26 cellular contexts compared by ENCODE assay signal in genomic region chr13:61463027-61463426, GRCh38. TPM values are rescaled to one million over a fixed set of nuclear protein-coding genes. Genes with fewer than 3 reads are reported as not detected.
DNase-seq lines count a peak whose midpoint lies in the region; ATAC-seq, FAIRE-seq and TF ChIP-seq lines count a peak whose summit lies in the region.
"Had no signal": no experiment of that assay in that cellular context is flagged by ENCODE, and none has a peak within 500 bp of the region (broad histone marks: within the 10 kb centered on the region; RNA-seq: fewer than 3 reads in every experiment).

No MANE protein-coding gene starts in this region.

- no peak for TF ChIP-seq POLR2A in H1 (IDR thresholded peaks at IDR 0.05; ENCODE audit: control extremely low read depth in 1 of 2, low read depth in 2 of 2, low read length in 2 of 2)

- ATAC-seq in GM19035 (IDR thresholded peaks at IDR 0.05; ENCODE audit: unreplicated experiment): no peak
- no peak for ATAC-seq in right cardiac atrium
- ATAC-seq: activated CD8-positive, alpha-beta T cell treated with anti-CD3 and anti-CD28 coated beads, Interleukin-2, amount 10 ng/mL, durations not matched to agents 7 days and 5 days; K562; naive thymus-derived CD8-positive, alpha-beta T cell; stimulated activated naive CD8-positive, alpha-beta T cell treated with anti-CD3 and anti-CD28 coated beads, Interleukin-15, Interleukin-2, amounts not matched to agents 100 U/mL and 50 U/mL, for 24 hours; T-cell had no signal

- no peaks in the 10 kb centered on the region for H3K23me2 ChIP-seq in H1 (ENCODE audit: low read depth, low read length)

- no peak overlapping the region for H2BK120ac ChIP-seq in H1 (replicated peaks; ENCODE audit: low read depth, low read length)

- no peak overlapping the region for H4K5ac ChIP-seq in H1 (ENCODE audit: insufficient read length, low read depth, low read length)

- H3K9ac ChIP-seq in H1 (replicated peaks in 1 of 4; ENCODE audit: extremely low read depth in 1 of 4, low read depth in 3 of 4, low read length in 3 of 4): no peak overlapping the region

- no peaks in the 10 kb centered on the region for H3K79me2 ChIP-seq in H1 (ENCODE audit: control insufficient read depth in 1 of 2, insufficient read depth in 2 of 2, low read length in 2 of 2)

- H2BK20ac ChIP-seq in H1 (ENCODE audit: low read length): no peak overlapping the region

- H2BK5ac ChIP-seq in H1 (ENCODE audit: low read depth, low read length): no peak overlapping the region

- H3K4me2 ChIP-seq in H1 (ENCODE audit: insufficient read depth in 1 of 2, low read depth in 2 of 2, low read length in 2 of 2): no peak overlapping the region

- H2BK12ac ChIP-seq in H1 (ENCODE audit: low read depth, low read length): no peak overlapping the region

- no peaks in the 10 kb centered on the region for H3K36me3 ChIP-seq in H1 (ENCODE audit: control insufficient read depth in 2 of 4, insufficient read depth in 4 of 4, low read length in 3 of 4)
- H3K36me3 ChIP-seq: left ventricle myocardium inferior, MG63, ovary, Peyer's patch, sigmoid colon, SJCRH30, thoracic aorta had no signal

- no peak for FAIRE-seq in H1 (lab: Jason Lieb, UNC)
- FAIRE-seq: K562 had no signal

- no peaks in the 10 kb centered on the region for H4K20me1 ChIP-seq in H1 (replicated peaks in 1 of 2; ENCODE audit: control insufficient read depth in 1 of 2, insufficient read depth in 2 of 2, low read length in 2 of 2)

- H4K8ac ChIP-seq in H1 (ENCODE audit: extremely low read depth, insufficient read depth, low read length): no peak overlapping the region

- POLR2A ChIA-PET in H1 (lab: Charles Lee; ENCODE audit: partially characterized antibody): no interaction called here

- TF ChIP-seq EP300 in H1 (IDR thresholded peaks at IDR 0.05; ENCODE audit: borderline replicate concordance in 1 of 2, low read depth in 2 of 2, low read length in 2 of 2): no peak

- no peak overlapping the region for H3K18ac ChIP-seq in H1 (ENCODE audit: extremely low read depth, low read length)

- peak in 2 of 3 experiments; percentile 50 to 84 for DNase-seq in NCI-H1417 (lab: John Stamatoyannopoulos, UW)
- DNase-seq in NCI-H510A treated with DMSO at 0.1 percent for 48 hours (lab: John Stamatoyannopoulos, UW): peak; percentile 25
- no peak for DNase-seq in H1 (ENCODE audit: low read depth in 1 of 2, low spot score in 2 of 2)
- peak; percentile 26 for DNase-seq in renal cortical epithelial cell (ENCODE audit: low read depth)
- no peak for DNase-seq in foreskin fibroblast
- DNase-seq in right cardiac atrium: no peak
- DNase-seq: activated CD8-positive, alpha-beta T cell treated with anti-CD3 and anti-CD28 coated beads, Interleukin-2, amount 10 ng/mL, durations not matched to agents 7 days and 5 days; activated gamma-delta T cell; CD4-positive, CD25-positive, alpha-beta regulatory T cell; GOT3; left ventricle myocardium inferior; MG63; naive thymus-derived CD8-positive, alpha-beta T cell; NCI-H1694; NCI-H2227 treated with DMSO at 0.1 percent for 48 hours; ovary; Peyer's patch; sigmoid colon; SJCRH30; stimulated activated naive CD8-positive, alpha-beta T cell treated with anti-CD3 and anti-CD28 coated beads, Interleukin-15, Interleukin-2, amounts not matched to agents 100 U/mL and 50 U/mL, for 24 hours; T-cell had no signal

- TF ChIP-seq RAD21 in H1 (IDR thresholded peaks at IDR 0.05 in 1 of 2, conservative IDR thresholded peaks at IDR 0.05 in 1 of 2; ENCODE audit: low read depth in 2 of 2, low read length in 2 of 2): no peak

- H3K4me3 ChIP-seq in H1 (ENCODE audit: extremely low read depth in 1 of 4, insufficient read depth in 2 of 4, low read depth in 3 of 4, low read length in 4 of 4) (no peak overlapping the region), foreskin fibroblast (ENCODE audit: low read depth in 1 of 2, low read length in 2 of 2) (no peak overlapping the region), right cardiac atrium (ENCODE audit: low read length) (no peak overlapping the region)
- H3K4me3 ChIP-seq: K562, left ventricle myocardium inferior, MG63, ovary, Peyer's patch, sigmoid colon, SJCRH30, thoracic aorta had no signal

- no peak overlapping the region for H2AK5ac ChIP-seq in H1 (ENCODE audit: low read depth, low read length)

- H3K27me3 ChIP-seq in H1 (replicated peaks in 1 of 4; ENCODE audit: control insufficient read depth in 3 of 4, extremely low read depth in 1 of 4, insufficient read depth in 3 of 4, low read length in 3 of 4): no peaks in the 10 kb centered on the region
- H3K27me3 ChIP-seq in right cardiac atrium (ENCODE audit: control insufficient read depth, insufficient read depth): no peaks in the 10 kb centered on the region
- H3K27me3 ChIP-seq: MG63, ovary, Peyer's patch, sigmoid colon, SJCRH30 had no signal

- WGBS in H1 (ENCODE audit: extremely low coverage in 1 of 2, insufficient coverage in 1 of 2, insufficient read length in 1 of 2, insufficient replicate concordance in 2 of 2, low coverage in 1 of 2, low lambda C conversion rate in 2 of 2, missing lambda C conversion rate in 1 of 2), 2 experiments: 78% methylated on average over 1 of the region's 1 CpG; no CpG with 5 or more reads in 1 of the 2 experiments
- WGBS in right cardiac atrium: 74% methylated on average over 1 of the region's 1 CpG

- no peak overlapping the region for H3K23ac ChIP-seq in H1 (ENCODE audit: insufficient read length)

- no peaks in the 10 kb centered on the region for H3K79me1 ChIP-seq in H1 (ENCODE audit: low read depth, low read length)

- H3K4me1 ChIP-seq in H1 (replicated peaks in 1 of 4; ENCODE audit: control insufficient read depth in 3 of 4, insufficient read depth in 4 of 4, low read length in 3 of 4) (no peaks in the 10 kb centered on the region), right cardiac atrium (ENCODE audit: control insufficient read depth, insufficient read depth, low read length) (no peaks in the 10 kb centered on the region)
- H3K4me1 ChIP-seq: left ventricle myocardium inferior, Peyer's patch, sigmoid colon, SJCRH30 had no signal

- H3K27ac ChIP-seq in H1 (ENCODE audit: low read depth, low read length) (no peak overlapping the region), right cardiac atrium (ENCODE audit: low read length) (no peak overlapping the region)
- H3K27ac ChIP-seq: epithelial cell of prostate, left ventricle myocardium inferior, ovary, Peyer's patch, sigmoid colon, SJCRH30, thoracic aorta had no signal

- no peak overlapping the region for H2BK15ac ChIP-seq in H1 (ENCODE audit: low read length)

- H2AFZ ChIP-seq in H1 (ENCODE audit: low read length): 0 out of 2 replicates have a peak overlapping the region, but pooled peaks have one; percentile 83

- TF ChIP-seq CTCF in H1 (IDR thresholded peaks at IDR 0.05; ENCODE audit: control extremely low read depth in 1 of 3, insufficient read depth in 1 of 3, low read depth in 1 of 3, low read length in 3 of 3) (no peak), foreskin fibroblast (IDR thresholded peaks at IDR 0.05; ENCODE audit: low read depth, low read length) (no peak)

- no peak overlapping the region for H4K91ac ChIP-seq in H1 (replicated peaks; ENCODE audit: insufficient read length, low read length)

- intact Hi-C loops in right cardiac atrium (cut with DNase I): no loop called here

- no peak overlapping the region for H3K56ac ChIP-seq in H1 (replicated peaks; ENCODE audit: insufficient read length, low read depth, low read length)

- no peaks in the 10 kb centered on the region for H3K9me3 ChIP-seq in H1 (ENCODE audit: insufficient read depth in 2 of 2, low read depth in 1 of 2, low read length in 1 of 2)
- no peaks in the 10 kb centered on the region for H3K9me3 ChIP-seq in right cardiac atrium (ENCODE audit: control insufficient read depth, low read length)
- H3K9me3 ChIP-seq: left ventricle myocardium inferior, MG63, ovary, Peyer's patch, sigmoid colon, SJCRH30, thoracic aorta had no signal

- no peak overlapping the region for H3K14ac ChIP-seq in H1 (ENCODE audit: insufficient read length)

- CTCF ChIA-PET in H1 (lab: Charles Lee; ENCODE audit: partially characterized antibody): interaction anchor here (1.8 kb wide), 1 partner anchor 51 kb away, joined by 6 read pairs; no protein-coding TSS in a partner anchor

- no peak overlapping the region for H3K4ac ChIP-seq in H1 (replicated peaks; ENCODE audit: insufficient read length, low read depth, low read length)

TF ChIP-seq in H1, 55 proteins besides CTCF, POLR2A, EP300 and RAD21 (continues in another document):
- TF ChIP-seq BRCA1 (IDR thresholded peaks at IDR 0.05; ENCODE audit: low read depth, low read length) (no peak), BCL11A (IDR thresholded peaks at IDR 0.05; ENCODE audit: low read depth in 2 of 2, low read length in 2 of 2) (no peak), JUND (IDR thresholded peaks at IDR 0.05; ENCODE audit: low read length) (no peak), TCF12 (IDR thresholded peaks at IDR 0.05; ENCODE audit: low read depth, low read length) (no peak), ATF2 (IDR thresholded peaks at IDR 0.05; ENCODE audit: low read length) (no peak), SIRT6 (IDR thresholded peaks at IDR 0.05; ENCODE audit: low read length) (no peak), KDM5A (IDR thresholded peaks at IDR 0.05; ENCODE audit: low read length) (no peak), SP4 (IDR thresholded peaks at IDR 0.05; ENCODE audit: low read length) (no peak), YY1 (IDR thresholded peaks at IDR 0.05; ENCODE audit: low read depth, low read length) (no peak)

RNA-seq across cellular contexts. Expression of gene PCDH20, which starts 47.4 kb away (rescaled TPM):
- total RNA-seq in H1 (2021; fragmentation: NEBNext Ultra II Directional; extraction: Animal tissue kit (Norgen Biotek cat#: 25700)): 2.2 and 2.6 TPM in 2 replicates
- 0.52 and 0.65 TPM in 2 replicates for polyA plus RNA-seq in H1 (2011; rRNA removed)
- 0.58 TPM for polyA plus RNA-seq in H1 (2011; cell fraction: cytosol; rRNA removed)
- 0.51 TPM for polyA plus RNA-seq in H1 (2011; cell fraction: nucleus; rRNA removed)
- 0.67 to 0.99 TPM (median 0.82 TPM) in 4 replicates for polyA plus RNA-seq in H1 (2012, experiment 1 of 2)
- 0.05 TPM for polyA plus RNA-seq in H1 (2012, experiment 2 of 2)
- polyA plus RNA-seq in H1 (2013, experiment 1 of 2): 3.6 TPM
- 3.2 TPM for polyA plus RNA-seq in H1 (2013, experiment 2 of 2)
- polyA minus RNA-seq in H1 (2011; rRNA and poly(A)+ RNA removed): 2.3 and 3.0 TPM in 2 replicates
- 1.2 TPM for polyA minus RNA-seq in H1 (2011; cell fraction: cytosol; rRNA and poly(A)+ RNA removed)
- polyA minus RNA-seq in H1 (2011; cell fraction: nucleus; rRNA and poly(A)+ RNA removed): 2.2 TPM
- total RNA-seq in renal cortical epithelial cell: 19.1 and 46.4 TPM in 2 replicates
- total RNA-seq in right cardiac atrium: 10 to 100 TPM in 1 of 4 donors, 1 to 10 TPM in 3; 4.5 to 45.3 (median 7.3) TPM
- 5.2 TPM for polyA plus RNA-seq in right cardiac atrium
- total RNA-seq: activated CD8-positive, alpha-beta T cell treated with anti-CD3 and anti-CD28 coated beads, Interleukin-2, amount 10 ng/mL, durations not matched to agents 7 days and 5 days; CD4-positive, CD25-positive, alpha-beta regulatory T cell; G401; K562; naive thymus-derived CD8-positive, alpha-beta T cell; T-cell had no signal
- polyA plus RNA-seq: K562; naive thymus-derived CD8-positive, alpha-beta T cell had no signal

Comparison
In these comparisons a context has a peak if more than half of its experiments do, and no peak if none do; other contexts are left out.
1. DNase-seq: peak in NCI-H1417 (2 of 3), NCI-H510A treated with DMSO at 0.1 percent for 48 hours (single experiment) and renal cortical epithelial cell (single experiment); none in H1 (0 of 2), foreskin fibroblast (0 of 2) and right cardiac atrium (0 of 3).